1 cellular context compared by ENCODE assay signal in genomic region chr1:55234016-55234415, GRCh38.
TF ChIP-seq lines count a peak whose summit lies in the region.

No MANE protein-coding gene starts in this region.

TF ChIP-seq in IMR-90, 13 proteins besides CTCF, POLR2A, EP300 and RAD21 (continued from another document):
- TF ChIP-seq ELK1 (IDR thresholded peaks at IDR 0.05; ENCODE audit: borderline replicate concordance, low read depth, low read length) (no peak), USF2 (IDR thresholded peaks at IDR 0.05; ENCODE audit: low read depth, low read length) (no peak), RFX5 (IDR thresholded peaks at IDR 0.05; ENCODE audit: low read depth, low read length) (no peak), CHD1 (IDR thresholded peaks at IDR 0.05; ENCODE audit: low read depth, low read length) (no peak), NFE2L2 (IDR thresholded peaks at IDR 0.05; ENCODE audit: low read depth, low read length) (no peak), MAFK (IDR thresholded peaks at IDR 0.05; ENCODE audit: low read depth, low read length) (no peak), FOS (IDR thresholded peaks at IDR 0.05; ENCODE audit: low read depth, low read length) (no peak), MAZ (IDR thresholded peaks at IDR 0.05; ENCODE audit: borderline replicate concordance, low read depth, low read length) (no peak), MXI1 (IDR thresholded peaks at IDR 0.05; ENCODE audit: borderline replicate concordance, low read depth, low read length) (no peak), CEBPB (IDR thresholded peaks at IDR 0.05; ENCODE audit: low read depth, low read length) (no peak), SMC3 (IDR thresholded peaks at IDR 0.05; ENCODE audit: low read depth, low read length) (no peak), RCOR1 (IDR thresholded peaks at IDR 0.05; ENCODE audit: insufficient replicate concordance, low read length) (no peak)
TF ChIP-seq in IMR-90: peak in this region for 0.
